ENCODE assay signal across 10 cellular contexts in the genomic region with DNA sequence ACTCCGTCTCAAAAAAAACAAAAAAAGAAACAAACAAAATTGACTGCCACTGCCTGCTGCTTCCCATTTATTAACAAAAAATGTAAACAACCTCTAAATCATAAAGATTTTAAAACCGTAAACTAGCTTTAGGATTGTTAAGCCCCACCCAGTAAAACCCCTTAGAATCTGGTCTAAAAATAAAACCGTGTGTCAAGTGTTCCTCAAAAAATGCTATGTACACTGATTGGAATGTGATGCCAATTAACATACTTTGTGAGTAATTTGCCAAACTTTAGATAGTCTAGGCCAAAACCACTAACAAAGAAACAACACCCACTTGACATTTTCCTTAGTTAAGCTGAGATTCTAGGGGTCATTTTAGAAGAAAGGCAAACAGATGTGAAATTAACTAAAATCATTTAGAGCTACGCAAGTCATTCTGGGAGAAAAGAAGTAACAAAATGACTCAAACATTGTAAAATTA. TPM values are rescaled to one million over a fixed set of nuclear protein-coding genes. Genes with fewer than 3 reads are reported as not detected.
DNase-seq lines count a peak whose midpoint lies in the region; ATAC-seq and TF ChIP-seq lines count a peak whose summit lies in the region.
"Had no signal": no experiment of that assay in that cellular context is flagged by ENCODE, and none has a peak within 500 bp of the region (broad histone marks: within the 10 kb centered on the region; RNA-seq: fewer than 3 reads in every experiment).

No MANE protein-coding gene starts in this region.

- H4K20me1 ChIP-seq in DND-41 (ENCODE audit: insufficient read depth, low read length) (peaks cover 72% of the 10 kb centered on the region), PC-3 (ENCODE audit: low read length) (peaks cover 73% of the 10 kb centered on the region)

- H2AFZ ChIP-seq in DND-41 (ENCODE audit: low read depth, low read length) (no peak overlapping the region), PC-3 (ENCODE audit: low read length) (no peak overlapping the region)

- H3K36me3 ChIP-seq in DND-41 (ENCODE audit: insufficient read depth, low read length) (peaks cover 5% of the 10 kb centered on the region; the same call in 1 of the 2 replicates), PC-3 (ENCODE audit: low read depth, low read length) (peaks cover 4% of the 10 kb centered on the region; the same call in 1 of the 2 replicates), gastrocnemius medialis (no peaks in the 10 kb centered on the region), colonic mucosa (no peaks in the 10 kb centered on the region)

- no peak for ATAC-seq in DND-41 (ENCODE audit: insufficient read depth, low read depth)
- ATAC-seq in PC-3 = no peak
- ATAC-seq in gastrocnemius medialis = no peak
- no peak for ATAC-seq in HG03196 (IDR thresholded peaks at IDR 0.05; ENCODE audit: unreplicated experiment)
- ATAC-seq in GM21717 (IDR thresholded peaks at IDR 0.05; ENCODE audit: unreplicated experiment) = no peak
- ATAC-seq: left lobe of liver had no signal

- H3K4me3 ChIP-seq in DND-41 (ENCODE audit: low read depth in 1 of 2, low read length in 2 of 2) (no peak overlapping the region), PC-3 (ENCODE audit: low read length) (no peak overlapping the region), epithelial cell of proximal tubule (ENCODE audit: low read depth, low read length) (no peak overlapping the region), gastrocnemius medialis (no peak overlapping the region), colonic mucosa (no peak overlapping the region)

- in situ Hi-C loops in gastrocnemius medialis (cut with MboI; ENCODE audit: low sequenced_read_pairs in 4 of 4) = no loop called here

- TF ChIP-seq POLR2A in gastrocnemius medialis (IDR thresholded peaks at IDR 0.05) = no peak

- H3K79me2 ChIP-seq in DND-41 (ENCODE audit: insufficient read depth, low read length) (peaks cover 100% of the 10 kb centered on the region), PC-3 (ENCODE audit: low read length) (peaks cover 100% of the 10 kb centered on the region)

- H3K27me3 ChIP-seq in DND-41 (ENCODE audit: insufficient read depth, low read length, poor library complexity) (no peaks in the 10 kb centered on the region), PC-3 (ENCODE audit: low read length) (no peaks in the 10 kb centered on the region), gastrocnemius medialis (no peaks in the 10 kb centered on the region), colonic mucosa (no peaks in the 10 kb centered on the region)

- DNase-seq in DND-41 (no peak), PC-3 (peak; percentile 50), epithelial cell of proximal tubule (ENCODE audit: low read depth) (peak; percentile 52), gastrocnemius medialis (no peak), D341Med (ENCODE audit: low spot score) (no peak), colonic mucosa (no peak)
- DNase-seq: NCI-H1105 treated with DMSO at 0.1 percent for 48 hours had no signal

- peak overlapping the region; percentile 28; the same call in 1 of the 2 replicates for H3K4me2 ChIP-seq in DND-41 (ENCODE audit: insufficient read depth, low read length)
- peak overlapping the region; percentile 27 for H3K4me2 ChIP-seq in PC-3 (ENCODE audit: low read length)

- POLR2A ChIA-PET in PC-3 (lab: Charles Lee; ENCODE audit: unreplicated experiment) = no interaction called here

- TF ChIP-seq CTCF in DND-41 (IDR thresholded peaks at IDR 0.05; ENCODE audit: borderline replicate concordance, extremely low read depth, low read length, poor library complexity, severe bottlenecking) (no peak), PC-3 (conservative IDR thresholded peaks at IDR 0.05; ENCODE audit: low read depth, low read length) (no peak), epithelial cell of proximal tubule (conservative IDR thresholded peaks at IDR 0.05; ENCODE audit: low read depth, low read length) (no peak), gastrocnemius medialis (IDR thresholded peaks at IDR 0.05 in 4 of 5, conservative IDR thresholded peaks at IDR 0.05 in 1 of 5) (no peak), colonic mucosa (IDR thresholded peaks at IDR 0.05) (no peak)

- H3K4me1 ChIP-seq in DND-41 (ENCODE audit: insufficient read depth, low read length) (peaks cover 40% of the 10 kb centered on the region), PC-3 (ENCODE audit: insufficient read depth, low read length) (peaks cover 30% of the 10 kb centered on the region), gastrocnemius medialis (peaks cover 76 to 80% of the 10 kb centered on the region in 2 donors), colonic mucosa (peaks cover 15% of the 10 kb centered on the region)

- no peaks in the 10 kb centered on the region for H3K9me2 ChIP-seq in PC-3 (replicated peaks; ENCODE audit: low read length)

- BruUV-seq in PC-3 (replicated peaks; lab: Mats Ljungman, UMichigan) = no TSS peak

- H3K27ac ChIP-seq in DND-41 (ENCODE audit: low read length) (no peak overlapping the region), PC-3 (ENCODE audit: low read length) (no peak overlapping the region), gastrocnemius medialis (peak overlapping the region; percentile 99 to 100 (median 100)), colonic mucosa (no peak overlapping the region)

- intact Hi-C loops in PC-3 (cut with micrococcal nuclease) = loop anchor here (2.0 kb wide), 2 partner anchors 14 to 58 kb away; no protein-coding TSS in a partner anchor
- intact Hi-C loops in gastrocnemius medialis (cut with DNase I; ENCODE audit: low total_unique reads) = no loop called here
- intact Hi-C loops in colonic mucosa (cut with DNase I) = no loop called here

- H3F3A ChIP-seq in PC-3 (ENCODE audit: low read length, unreplicated experiment) = no peaks in the 10 kb centered on the region

- no peak overlapping the region for H3K9ac ChIP-seq in DND-41 (ENCODE audit: low read depth, low read length)
- no peak overlapping the region for H3K9ac ChIP-seq in PC-3 (ENCODE audit: low read length)
- H3K9ac ChIP-seq in colonic mucosa (ENCODE audit: low read depth in 2 of 2, low read length in 2 of 2) = no peak overlapping the region

- CTCF ChIA-PET in PC-3 (lab: Charles Lee) = interaction anchor here (0.5 kb wide), 1 partner anchor 523 kb away, joined by 3 read pairs; no protein-coding TSS in a partner anchor

- H3K9me3 ChIP-seq in DND-41 (ENCODE audit: insufficient read depth, low read length, severe bottlenecking) = no peaks in the 10 kb centered on the region
- no peaks in the 10 kb centered on the region for H3K9me3 ChIP-seq in PC-3 (ENCODE audit: low read length)
- no peaks in the 10 kb centered on the region for H3K9me3 ChIP-seq in gastrocnemius medialis
- no peaks in the 10 kb centered on the region for H3K9me3 ChIP-seq in colonic mucosa

RNA-seq across cellular contexts. Expression of gene RAF1, which starts 5.3 kb away (rescaled TPM):
- total RNA-seq in PC-3 (2014; rRNA removed) (113 and 130 TPM in 2 replicates), epithelial cell of proximal tubule (63.4 and 80.8 TPM in 2 replicates), gastrocnemius medialis (100 to 1,000 TPM; 212 to 346 (median 246) TPM), colonic mucosa (10 to 100 TPM; 66.1 to 79.5 TPM)

Comparison
In these comparisons a context has a peak if more than half of its experiments do, and no peak if none do; other contexts are left out.
1. DNase-seq: peak in PC-3 (single experiment) and epithelial cell of proximal tubule (single experiment); none in DND-41 (single experiment), gastrocnemius medialis (0 of 2), D341Med (single experiment) and colonic mucosa (single experiment).
2. H3K27ac ChIP-seq: peak in gastrocnemius medialis (4 of 4); none in DND-41 (single experiment), PC-3 (single experiment) and colonic mucosa (single experiment).